26 cellular contexts compared by ENCODE assay signal in the genomic region with DNA sequence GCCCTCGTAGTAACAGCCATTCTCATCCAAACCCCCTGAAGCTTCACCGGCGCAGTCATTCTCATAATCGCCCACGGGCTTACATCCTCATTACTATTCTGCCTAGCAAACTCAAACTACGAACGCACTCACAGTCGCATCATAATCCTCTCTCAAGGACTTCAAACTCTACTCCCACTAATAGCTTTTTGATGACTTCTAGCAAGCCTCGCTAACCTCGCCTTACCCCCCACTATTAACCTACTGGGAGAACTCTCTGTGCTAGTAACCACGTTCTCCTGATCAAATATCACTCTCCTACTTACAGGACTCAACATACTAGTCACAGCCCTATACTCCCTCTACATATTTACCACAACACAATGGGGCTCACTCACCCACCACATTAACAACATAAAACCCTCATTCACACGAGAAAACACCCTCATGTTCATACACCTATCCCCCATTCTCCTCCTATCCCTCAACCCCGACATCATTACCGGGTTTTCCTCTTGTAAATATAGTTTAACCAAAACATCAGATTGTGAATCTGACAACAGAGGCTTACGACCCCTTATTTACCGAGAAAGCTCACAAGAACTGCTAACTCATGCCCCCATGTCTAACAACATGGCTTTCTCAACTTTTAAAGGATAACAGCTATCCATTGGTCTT.
"Had no signal": no experiment of that assay in that cellular context is flagged by ENCODE, and none has a peak within 500 bp of the region (broad histone marks: within the 10 kb centered on the region; RNA-seq: fewer than 3 reads in every experiment).

No MANE protein-coding gene starts in this region.

- H3K27me3 ChIP-seq: colonic mucosa, esophagus squamous epithelium, gastrocnemius medialis, heart right ventricle, left lung had no signal

- H3K4me3 ChIP-seq: colonic mucosa, esophagus squamous epithelium, gastrocnemius medialis, heart right ventricle, left lung, lower lobe of right lung, mucosa of descending colon had no signal

- ATAC-seq: effector memory CD8-positive, alpha-beta T cell; esophagus mucosa; gastrocnemius medialis; heart right ventricle; left cardiac atrium; left lung; left ventricle myocardium superior; lower lobe of right lung; mucosa of descending colon had no signal

- H3K4me1 ChIP-seq: colonic mucosa, esophagus squamous epithelium, gastrocnemius medialis, heart right ventricle, left lung, lower lobe of right lung had no signal

- H3K36me3 ChIP-seq: colonic mucosa, esophagus squamous epithelium, gastrocnemius medialis, heart right ventricle, left lung, lower lobe of right lung had no signal

- DNase-seq: colonic mucosa; cortex of kidney; effector CD8-positive, alpha-beta T cell; effector memory CD8-positive, alpha-beta T cell; endodermal cell; erythroblast; esophagus squamous epithelium; foreskin fibroblast; foreskin melanocyte; gastrocnemius medialis; glutamatergic neuron; head of caudate nucleus; heart right ventricle; hippocampal formation; left cardiac atrium; left lung; left ventricle myocardium superior; lower lobe of right lung; mesenchymal stem cell; mucosa of descending colon; naive B cell had no signal

- H3K9me3 ChIP-seq: colonic mucosa, esophagus squamous epithelium, gastrocnemius medialis, heart right ventricle, left lung, lower lobe of right lung, mucosa of descending colon had no signal

- FAIRE-seq: endometrium, islet of Langerhans, keratinocyte had no signal

- H3K27ac ChIP-seq: colonic mucosa, epithelial cell of prostate, esophagus squamous epithelium, gastrocnemius medialis, heart right ventricle, left lung, lower lobe of right lung had no signal
